Comparison of ENCODE assay signal across 9 cellular contexts in genomic region chr16:85126731-85127662, GRCh38.
DNase-seq lines count a peak whose midpoint lies in the region; ATAC-seq and TF ChIP-seq lines count a peak whose summit lies in the region.
"Had no signal": no experiment of that assay in that cellular context is flagged by ENCODE, and none has a peak within 500 bp of the region (broad histone marks: within the 10 kb centered on the region; RNA-seq: fewer than 3 reads in every experiment).

No MANE protein-coding gene starts in this region.

- DNase-seq in DMS79 treated with DMSO at 0.1 percent for 48 hours (lab: John Stamatoyannopoulos, UW) (peak; percentile 8), DMS79 (lab: John Stamatoyannopoulos, UW) (no peak), RWPE1 (ENCODE audit: low spot score) (peak; percentile 29), fibroblast of gingiva (ENCODE audit: low read depth) (peak; percentile 67), skeletal muscle cell (ENCODE audit: low read depth) (peak; percentile 72), germinal center (ENCODE audit: low spot score) (no peak)

- no peak overlapping the region for H3K4me3 ChIP-seq in skeletal muscle cell (ENCODE audit: low read depth, low read length)

- TF ChIP-seq CTCF in RWPE1 (conservative IDR thresholded peaks at IDR 0.05; ENCODE audit: low read depth), result no peak

- peak overlapping the region; percentile 6; the same call in 1 of the 2 replicates for H3K27ac ChIP-seq in RWPE1
- H3K27ac ChIP-seq: 22Rv1 had no signal

- ATAC-seq in HG03039 (IDR thresholded peaks at IDR 0.05; ENCODE audit: unreplicated experiment) (no peak), HG02870 (IDR thresholded peaks at IDR 0.05; ENCODE audit: unreplicated experiment) (no peak)

- POLR2A ChIA-PET in RWPE1 (lab: Yijun Ruan, JAX; ENCODE audit: low non-redundant PET), result no interaction called here

- CTCF ChIA-PET in RWPE1 (lab: Yijun Ruan, JAX), result interaction anchor here (0.6 to 2.0 kb wide), 3 partner anchors 12 to 266 kb away, joined by 3 to 11 read pairs (median 3); no protein-coding TSS in a partner anchor

Comparison
In these comparisons a context has a peak if more than half of its experiments do, and no peak if none do; other contexts are left out.
1. DNase-seq: peak in DMS79 treated with DMSO at 0.1 percent for 48 hours (single experiment), RWPE1 (single experiment), fibroblast of gingiva (single experiment) and skeletal muscle cell (single experiment); none in DMS79 (single experiment) and germinal center (single experiment).